In genomic region chr6:20113649-20114224, GRCh38 we compare ENCODE assay signal across 2 cellular contexts.
TF ChIP-seq lines count a peak whose summit lies in the region.

No MANE protein-coding gene starts in this region.

TF ChIP-seq in IMR-90, 13 proteins besides CTCF, POLR2A, EP300 and RAD21 (continued from another document):
- TF ChIP-seq USF2 (IDR thresholded peaks at IDR 0.05; ENCODE audit: low read depth, low read length): no peak
- no peak for TF ChIP-seq BHLHE40 (IDR thresholded peaks at IDR 0.05; ENCODE audit: low read depth, low read length)
- TF ChIP-seq MAZ (IDR thresholded peaks at IDR 0.05; ENCODE audit: borderline replicate concordance, low read depth, low read length): no peak

TF ChIP-seq in K562, 482 proteins besides CTCF, POLR2A, EP300 and RAD21 (continued from another document):
- TF ChIP-seq NFE2 (IDR thresholded peaks at IDR 0.05; ENCODE audit: low read depth) (peak; percentile 68), C11orf30 (IDR thresholded peaks at IDR 0.05; ENCODE audit: low read depth) (peak; percentile 39; the same call in 1 of the 2 replicates), NCOA1 (IDR thresholded peaks at IDR 0.05; ENCODE audit: low read depth) (no peak), SUPT5H (IDR thresholded peaks at IDR 0.05) (no peak), JUNB (CRISPR knock-in tag; conservative IDR thresholded peaks at IDR 0.05) (no peak), BACH1 (tag; IDR thresholded peaks at IDR 0.05) (no peak), CREB1 (IDR thresholded peaks at IDR 0.05) (no peak), CREB1 (CRISPR knock-in tag; IDR thresholded peaks at IDR 0.05) (no peak), IRF2 (CRISPR knock-in tag; IDR thresholded peaks at IDR 0.05) (no peak), ZNF384 (IDR thresholded peaks at IDR 0.05; ENCODE audit: low read depth, low read length) (no peak), NFE2L1 (tag; IDR thresholded peaks at IDR 0.05; ENCODE audit: borderline replicate concordance, low read depth) (peak; percentile 21; the same call in 1 of the 2 replicates)
